In genomic region chr11:554824-555499, GRCh38 we compare ENCODE assay signal across 8 cellular contexts. TPM values are rescaled to one million over a fixed set of nuclear protein-coding genes. Genes with fewer than 3 reads are reported as not detected.
DNase-seq lines count a peak whose midpoint lies in the region; ATAC-seq and TF ChIP-seq lines count a peak whose summit lies in the region.

No MANE protein-coding gene starts in this region.

- DNase-seq in NCI-H524 (lab: John Stamatoyannopoulos, UW) (peak; percentile 58 to 73), NCI-H524 treated with DMSO at 0.1 percent for 48 hours (lab: John Stamatoyannopoulos, UW) (no peak), KG1 (lab: John Stamatoyannopoulos, UW) (peak; percentile 32), RWPE1 (ENCODE audit: low spot score) (no peak), Right ventricle myocardium superior (peak; percentile 70), retina (peak; percentile 66)
- peak; percentile 91 for DNase-seq in activated effector memory CD4-positive, alpha-beta T cell treated with anti-CD3 and anti-CD28 coated beads, Interleukin-2, amount 50 U/mL, for 16 hours

- peak; percentile 73 for TF ChIP-seq CTCF in RWPE1 (conservative IDR thresholded peaks at IDR 0.05; ENCODE audit: low read depth)

- peak overlapping the region; percentile 20; the same call in 1 of the 2 replicates for H3K27ac ChIP-seq in RWPE1

- ATAC-seq in Right ventricle myocardium superior (ENCODE audit: poor library complexity): peak; percentile 76
- no peak for ATAC-seq in HG03342 (IDR thresholded peaks at IDR 0.05; ENCODE audit: unreplicated experiment)

- CTCF ChIA-PET in RWPE1 (lab: Yijun Ruan, JAX): interaction anchor here (0.6 to 1.8 kb wide), 10 partner anchors 9 to 229 kb away, joined by 3 to 12 read pairs (median 4); no protein-coding TSS in a partner anchor

- POLR2A ChIA-PET in RWPE1 (lab: Yijun Ruan, JAX; ENCODE audit: low non-redundant PET): interaction anchor here (0.6 kb wide), 1 partner anchor 9 kb away, joined by 3 read pairs; no protein-coding TSS in a partner anchor

- intact Hi-C loops in Right ventricle myocardium superior (cut with DNase I): loop anchor here (10.0 kb wide), 1 partner anchor 170 kb away; no protein-coding TSS in a partner anchor

RNA-seq across cellular contexts. Expression of gene LMNTD2, which starts 5.6 kb away (rescaled TPM):
- 0.22 TPM for total RNA-seq in Right ventricle myocardium superior

RNA-seq across cellular contexts. Expression of gene RASSF7, which starts 5.8 kb away (rescaled TPM):
- 4.4 TPM for total RNA-seq in Right ventricle myocardium superior

RNA-seq across cellular contexts. Expression of gene LRRC56, which starts 17.6 kb away (rescaled TPM):
- 0.13 TPM for total RNA-seq in Right ventricle myocardium superior

RNA-seq across cellular contexts. Expression of gene HRAS, which starts 19.6 kb away (rescaled TPM):
- 60.5 TPM for total RNA-seq in Right ventricle myocardium superior

RNA-seq across cellular contexts. Expression of gene PHRF1, which starts 21.3 kb away (rescaled TPM):
- total RNA-seq in Right ventricle myocardium superior: 16.5 TPM

Comparison
In these comparisons a context has a peak if more than half of its experiments do, and no peak if none do; other contexts are left out.
1. DNase-seq: peak in NCI-H524 (2 of 2), KG1 (single experiment), activated effector memory CD4-positive, alpha-beta T cell treated with anti-CD3 and anti-CD28 coated beads, Interleukin-2, amount 50 U/mL, for 16 hours (single experiment), Right ventricle myocardium superior (single experiment) and retina (single experiment); none in NCI-H524 treated with DMSO at 0.1 percent for 48 hours (single experiment) and RWPE1 (single experiment).